23 cellular contexts compared by ENCODE assay signal in the genomic region with DNA sequence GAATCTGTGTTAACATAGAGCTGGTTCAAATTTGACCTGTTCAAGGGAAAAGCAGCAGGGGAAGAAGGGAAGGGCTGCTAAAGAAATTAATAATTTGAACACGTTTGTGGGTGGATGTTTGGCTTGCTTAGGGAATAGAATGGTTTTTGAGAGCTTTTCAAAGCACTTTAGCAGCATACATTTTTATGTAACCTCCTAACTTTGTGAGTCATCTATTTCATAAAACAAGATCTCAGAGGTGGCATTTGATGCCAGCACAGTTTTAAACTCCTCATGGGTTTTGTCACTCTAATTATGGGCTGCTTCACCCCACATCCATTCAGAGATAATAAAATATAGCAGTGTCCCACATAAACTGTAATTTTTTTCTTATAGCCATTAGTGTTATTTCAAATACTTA.
"Had no signal": no experiment of that assay in that cellular context is flagged by ENCODE, and none has a peak within 500 bp of the region (broad histone marks: within the 10 kb centered on the region; RNA-seq: fewer than 3 reads in every experiment).

No MANE protein-coding gene starts in this region.

- H3K27me3 Mint-ChIP-seq: activated CD4-positive, alpha-beta memory T cell treated with anti-CD3 and anti-CD28 coated beads for 36 hours; progenitor cell of endocrine pancreas; stimulated activated naive CD8-positive, alpha-beta T cell treated with anti-CD3 and anti-CD28 coated beads, Interleukin-15, Interleukin-2, amounts not matched to agents 100 ng/mL and 50 ng/mL, for 24 hours; T-cell had no signal

- H3K4me3 ChIP-seq: cardiac muscle cell, esophagus squamous epithelium, right atrium auricular region, skin epidermis, suprapubic skin, transverse colon had no signal

- H3K4me3 Mint-ChIP-seq: activated CD4-positive, alpha-beta memory T cell treated with anti-CD3 and anti-CD28 coated beads for 36 hours; activated T-helper 1 cell treated with anti-CD3 and anti-CD28 coated beads, Interleukin-12 subunit alpha, Interleukin-12 subunit beta, Interleukin-2, Interleukin-4 antibody, amounts not matched to agents 30 ng/mL and 10 ng/mL and 1 ng/mL, durations not matched to agents 14 hours and 24 hours and 36 hours; nephron; stimulated activated naive CD8-positive, alpha-beta T cell treated with anti-CD3 and anti-CD28 coated beads, Interleukin-15, Interleukin-2, amounts not matched to agents 100 ng/mL and 50 ng/mL, for 24 hours; T-cell; WTC11 had no signal

- H3K9me3 ChIP-seq: esophagus squamous epithelium, right atrium auricular region, suprapubic skin, transverse colon had no signal

- H3K4me1 Mint-ChIP-seq: T-cell had no signal

- FAIRE-seq: frontal cortex, kidney had no signal

- H3K27me3 ChIP-seq: cardiac muscle cell, esophagus squamous epithelium, right atrium auricular region, suprapubic skin, transverse colon had no signal

- H3K36me3 Mint-ChIP-seq: activated CD4-positive, alpha-beta memory T cell treated with anti-CD3 and anti-CD28 coated beads for 36 hours; activated naive CD4-positive, alpha-beta T cell treated with anti-CD3 and anti-CD28 coated beads, Interleukin-2, amount 50 U/mL, for 72 hours; T-cell; WTC11 had no signal

- H3K27ac ChIP-seq: cardiac muscle cell, esophagus squamous epithelium, right atrium auricular region, suprapubic skin, transverse colon had no signal

- H3K27ac Mint-ChIP-seq: activated CD4-positive, alpha-beta memory T cell treated with anti-CD3 and anti-CD28 coated beads for 36 hours; activated naive CD4-positive, alpha-beta T cell treated with anti-CD3 and anti-CD28 coated beads, Interleukin-2, amount 50 U/mL, for 72 hours; activated T-helper 1 cell treated with anti-CD3 and anti-CD28 coated beads, Interleukin-12 subunit alpha, Interleukin-12 subunit beta, Interleukin-2, Interleukin-4 antibody, amounts not matched to agents 30 ng/mL and 10 ng/mL and 1 ng/mL, durations not matched to agents 14 hours and 24 hours and 36 hours; progenitor cell of endocrine pancreas; stimulated activated naive CD8-positive, alpha-beta T cell treated with anti-CD3 and anti-CD28 coated beads, Interleukin-15, Interleukin-2, amounts not matched to agents 100 ng/mL and 50 ng/mL, for 24 hours; T-cell; WTC11 had no signal

- H3K9me3 Mint-ChIP-seq: activated T-helper 1 cell treated with anti-CD3 and anti-CD28 coated beads, Interleukin-12 subunit alpha, Interleukin-12 subunit beta, Interleukin-2, Interleukin-4 antibody, amounts not matched to agents 30 ng/mL and 10 ng/mL and 1 ng/mL, durations not matched to agents 14 hours and 24 hours and 36 hours; nephron; stimulated activated naive CD8-positive, alpha-beta T cell treated with anti-CD3 and anti-CD28 coated beads, Interleukin-15, Interleukin-2, amounts not matched to agents 100 ng/mL and 50 ng/mL, for 24 hours; WTC11 had no signal

- H3K36me3 ChIP-seq: cardiac muscle cell, esophagus squamous epithelium, right atrium auricular region, suprapubic skin, transverse colon had no signal

- ATAC-seq: activated naive CD4-positive, alpha-beta T cell treated with anti-CD3 and anti-CD28 coated beads, Interleukin-2, amount 50 U/mL, for 72 hours; left lobe of liver; T-cell; WTC11 had no signal

- H3K4me1 ChIP-seq: esophagus squamous epithelium, right atrium auricular region, suprapubic skin had no signal

- DNase-seq: activated CD4-positive, alpha-beta memory T cell treated with anti-CD3 and anti-CD28 coated beads for 36 hours; activated CD4-positive, alpha-beta T cell treated with anti-CD3 and anti-CD28 coated beads for 4 hours; activated gamma-delta T cell treated with Interleukin-2 at 50 U/mL for 16 hours; activated T-cell treated with anti-CD3 and anti-CD28 coated beads for 4 hours; dermis blood vessel endothelial cell; effector memory CD4-positive, alpha-beta T cell; esophagus squamous epithelium; kidney; midbrain; T-cell; transverse colon had no signal
